In genomic region chr10:21510218-21511070, GRCh38 we compare ENCODE assay signal across 8 cellular contexts. TPM values are rescaled to one million over a fixed set of nuclear protein-coding genes. Genes with fewer than 3 reads are reported as not detected.
A peak's percentile ranks its signal among the peaks of the same experiment; 100 is the strongest.
DNase-seq lines count a peak whose midpoint lies in the region; ATAC-seq and TF ChIP-seq lines count a peak whose summit lies in the region.

No MANE protein-coding gene starts in this region.

- no peaks in the 10 kb centered on the region for H3K9me3 ChIP-seq in trophoblast cell (ENCODE audit: insufficient read depth, low read depth, low read length)

- DNase-seq in AG10803 (ENCODE audit: low read depth) (no peak), left ventricle myocardium superior (peak; percentile 47), trophoblast cell (peak in 1 of 2 donors; percentile 65), NCI-H524 treated with DMSO at 0.1 percent for 48 hours (lab: John Stamatoyannopoulos, UW) (no peak)
- no peak for DNase-seq in effector CD4-positive, alpha-beta T cell
- DNase-seq in activated CD4-positive, alpha-beta T cell treated with anti-CD3 and anti-CD28 coated beads, Interleukin-2, amount 50 U/mL, for 48 hours, result no peak

- H4K91ac ChIP-seq in trophoblast cell (ENCODE audit: low read depth, low read length), result peak overlapping the region; percentile 95

- intact Hi-C loops in left ventricle myocardium superior (cut with micrococcal nuclease), result loop anchor here (10.0 kb wide), 1 partner anchor 436 kb away; no protein-coding TSS in a partner anchor

- peak overlapping the region; percentile 68 for H4K12ac ChIP-seq in trophoblast cell (ENCODE audit: low read depth, low read length)

- no CpG with 5 or more reads among the region's 41 CpGs for WGBS in trophoblast cell (ENCODE audit: extremely low coverage, insufficient coverage, insufficient read length)

- H3K27me3 Mint-ChIP-seq in brain, result peaks cover 14% of the 10 kb centered on the region

- H3K9me3 Mint-ChIP-seq in brain, result no peaks in the 10 kb centered on the region

- peaks cover 21 to 27% of the 10 kb centered on the region in 2 experiments for H3K4me1 ChIP-seq in trophoblast cell (ENCODE audit: control insufficient read depth in 1 of 2, insufficient read depth in 2 of 2, low read length in 2 of 2)

- H2AK5ac ChIP-seq in trophoblast cell (ENCODE audit: low read length), result no peak overlapping the region

- H3K9ac ChIP-seq in trophoblast cell (ENCODE audit: low read length), result no peak overlapping the region

- H3K27ac ChIP-seq in trophoblast cell (ENCODE audit: low read depth, low read length), result peak overlapping the region; percentile 82

- peaks cover 87% of the 10 kb centered on the region for H3K4me1 Mint-ChIP-seq in brain

- ATAC-seq in left ventricle myocardium superior (peak; percentile 64), HG03342 (IDR thresholded peaks at IDR 0.05; ENCODE audit: unreplicated experiment) (no peak)

- H3K27me3 ChIP-seq in trophoblast cell (ENCODE audit: insufficient read depth, low read length), result no peaks in the 10 kb centered on the region

- H3K79me1 ChIP-seq in trophoblast cell (ENCODE audit: low read length), result peaks cover 27% of the 10 kb centered on the region

- TF ChIP-seq CTCF in AG10803 (conservative IDR thresholded peaks at IDR 0.05; ENCODE audit: low read length) (no peak), brain (conservative IDR thresholded peaks at IDR 0.05) (no peak)

- peaks cover 4% of the 10 kb centered on the region for H3K79me2 ChIP-seq in trophoblast cell (ENCODE audit: control insufficient read depth, insufficient read depth, low read length, poor library complexity)

- H3K36me3 Mint-ChIP-seq in brain, result no peaks in the 10 kb centered on the region

- H3K36me3 ChIP-seq in trophoblast cell (ENCODE audit: control insufficient read depth in 1 of 2, insufficient read depth in 2 of 2, low read length in 2 of 2), result no peaks in the 10 kb centered on the region

- peak overlapping the region; percentile 68 for H2BK12ac ChIP-seq in trophoblast cell (ENCODE audit: low read length)

- H3K18ac ChIP-seq in trophoblast cell (ENCODE audit: low read length), result peak overlapping the region; percentile 58

- H2BK5ac ChIP-seq in trophoblast cell (ENCODE audit: low read depth, low read length, poor library complexity), result peak overlapping the region; percentile 65

- H3K4me3 Mint-ChIP-seq in brain, result peak overlapping the region; percentile 83 to 96 (median 91)

- no peak overlapping the region for H3K23ac ChIP-seq in trophoblast cell (ENCODE audit: low read length)

- peak overlapping the region; percentile 61 for H3K4me2 ChIP-seq in trophoblast cell (ENCODE audit: low read length)

- H2AFZ ChIP-seq in trophoblast cell (ENCODE audit: insufficient read depth, low read length, poor library complexity), result peak overlapping the region; percentile 68

- peak overlapping the region; percentile 41 for H3K4ac ChIP-seq in trophoblast cell (ENCODE audit: low read depth, low read length)

- peak overlapping the region; percentile 56 for H3K14ac ChIP-seq in trophoblast cell (ENCODE audit: low read length)

- peak overlapping the region; percentile 47 for H3K4me3 ChIP-seq in AG10803 (ENCODE audit: low read length)
- no peak overlapping the region for H3K4me3 ChIP-seq in trophoblast cell (ENCODE audit: low read depth, low read length)

- H3K27ac Mint-ChIP-seq in brain, result peak overlapping the region; percentile 89 to 100 (median 94)

- H4K8ac ChIP-seq in trophoblast cell (ENCODE audit: low read depth, low read length), result peak overlapping the region; percentile 91

- H2BK120ac ChIP-seq in trophoblast cell (ENCODE audit: insufficient read depth, low read length, poor library complexity), result peak overlapping the region; percentile 77

RNA-seq across cellular contexts. Expression of gene SKIDA1, which starts 15.0 kb away (rescaled TPM):
- 0.46 TPM for polyA plus RNA-seq in brain (ENCODE audit: insufficient read depth, low read depth, low replicate concordance)
- 3.6 TPM for total RNA-seq in left ventricle myocardium superior
- 27.4 and 28.4 TPM in 2 replicates for polyA plus RNA-seq in trophoblast cell (2013)

RNA-seq across cellular contexts. Expression of gene MLLT10, which starts 23.6 kb away (rescaled TPM):
- polyA plus RNA-seq in brain (ENCODE audit: insufficient read depth, low read depth, low replicate concordance), result 17.4 TPM
- total RNA-seq in left ventricle myocardium superior, result 26.1 TPM
- polyA plus RNA-seq in trophoblast cell (2013), result 53.9 and 56.9 TPM in 2 replicates
